1 cellular context compared by ENCODE assay signal in genomic region chr22:30183861-30184278, GRCh38.
TF ChIP-seq lines count a peak whose summit lies in the region.

No MANE protein-coding gene starts in this region.

TF ChIP-seq in K562, 482 proteins besides CTCF, POLR2A, EP300 and RAD21 (continued from another document):
- TF ChIP-seq ZNF395 (CRISPR knock-in tag; IDR thresholded peaks at IDR 0.05) = no peak
- TF ChIP-seq SOX6 (IDR thresholded peaks at IDR 0.05) = peak; percentile 79; the same call in 1 of the 2 replicates
- no peak for TF ChIP-seq PBX2 (CRISPR knock-in tag; IDR thresholded peaks at IDR 0.05; ENCODE audit: low read depth)
- peak; percentile 64 for TF ChIP-seq PBX2 (tag; conservative IDR thresholded peaks at IDR 0.05; ENCODE audit: low read depth)
- TF ChIP-seq HES1 (IDR thresholded peaks at IDR 0.05; ENCODE audit: low read depth) = peak; percentile 71; the same call in 1 of the 2 replicates
- TF ChIP-seq DPF2 (IDR thresholded peaks at IDR 0.05) = peak; percentile 78
- TF ChIP-seq MTA2 (IDR thresholded peaks at IDR 0.05; ENCODE audit: low read depth) = peak; percentile 67
- peak; percentile 81 for TF ChIP-seq C11orf30 (IDR thresholded peaks at IDR 0.05; ENCODE audit: low read depth)
